ENCODE assay signal across 22 cellular contexts in the genomic region with DNA sequence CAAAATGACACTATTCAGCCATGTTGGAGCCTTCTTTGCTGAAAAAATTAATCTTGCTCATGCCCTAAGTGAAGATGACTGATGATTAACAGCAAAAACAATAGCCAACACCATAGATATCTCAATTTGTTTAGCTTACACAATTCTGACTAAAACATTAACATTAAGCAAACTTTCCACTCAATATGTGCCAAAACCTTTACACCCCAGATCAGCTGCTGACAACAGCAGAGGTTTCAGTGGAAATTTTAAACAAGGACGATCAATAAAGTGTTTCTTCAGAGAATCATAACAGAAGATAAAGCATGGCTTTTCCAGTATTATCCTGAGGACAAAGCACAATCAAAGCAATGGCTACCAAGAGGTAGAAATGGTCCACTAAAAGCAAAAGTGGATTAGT.
DNase-seq lines count a peak whose midpoint lies in the region; ATAC-seq, FAIRE-seq and TF ChIP-seq lines count a peak whose summit lies in the region.
"Had no signal": no experiment of that assay in that cellular context is flagged by ENCODE, and none has a peak within 500 bp of the region (broad histone marks: within the 10 kb centered on the region; RNA-seq: fewer than 3 reads in every experiment).

No MANE protein-coding gene starts in this region.

- H3K9me2 ChIP-seq in GM23338 (ENCODE audit: insufficient read depth), result peaks cover 22% of the 10 kb centered on the region; the same call in 1 of the 2 replicates

- H3K27me3 Mint-ChIP-seq in GM23338 (ENCODE audit: insufficient read depth, low read depth, poor library complexity) (no peaks in the 10 kb centered on the region), type B pancreatic cell (no peaks in the 10 kb centered on the region)
- H3K27me3 Mint-ChIP-seq: CD4-positive, alpha-beta memory T cell; CD4-positive, CD25-positive, alpha-beta regulatory T cell; CD8-positive, alpha-beta memory T cell had no signal

- peak overlapping the region; percentile 30; the same call in 1 of the 2 replicates for H2AFZ ChIP-seq in GM23338

- H3K4me3 ChIP-seq in GM23338, result no peak overlapping the region
- H3K4me3 ChIP-seq: BLaER1 had no signal

- H3K36me3 Mint-ChIP-seq in GM23338 (ENCODE audit: low read depth), result peaks cover 18% of the 10 kb centered on the region
- no peaks in the 10 kb centered on the region for H3K36me3 Mint-ChIP-seq in type B pancreatic cell
- H3K36me3 Mint-ChIP-seq: CD14-positive monocyte; CD4-positive, alpha-beta memory T cell; CD4-positive, CD25-positive, alpha-beta regulatory T cell; CD8-positive, alpha-beta memory T cell had no signal

- no peaks in the 10 kb centered on the region for H3K36me3 ChIP-seq in GM23338 (ENCODE audit: insufficient read depth)
- H3K36me3 ChIP-seq: BE2C, BLaER1 had no signal

- no peaks in the 10 kb centered on the region for H3K27me3 ChIP-seq in GM23338 (ENCODE audit: insufficient read depth)
- H3K27me3 ChIP-seq: BE2C, BLaER1 had no signal

- H3K4me3 Mint-ChIP-seq in GM23338, result no peak overlapping the region
- no peak overlapping the region for H3K4me3 Mint-ChIP-seq in type B pancreatic cell
- H3K4me3 Mint-ChIP-seq: CD14-positive monocyte; CD4-positive, alpha-beta memory T cell; CD4-positive, CD25-positive, alpha-beta regulatory T cell; CD8-positive, alpha-beta memory T cell had no signal

- H3K79me2 ChIP-seq in GM23338 (replicated peaks; ENCODE audit: insufficient read depth), result no peaks in the 10 kb centered on the region

- no peaks in the 10 kb centered on the region for H3K4me1 ChIP-seq in GM23338 (ENCODE audit: insufficient read depth)
- H3K4me1 ChIP-seq: BE2C, BLaER1 had no signal

- H3K9me3 Mint-ChIP-seq in GM23338 (peaks cover 22% of the 10 kb centered on the region), type B pancreatic cell (peaks cover 19% of the 10 kb centered on the region)

- H3K4me1 Mint-ChIP-seq in GM23338 (no peaks in the 10 kb centered on the region; the same call in 2 of the 3 replicates), type B pancreatic cell (ENCODE audit: unreplicated experiment) (no peaks in the 10 kb centered on the region)
- H3K4me1 Mint-ChIP-seq: CD14-positive monocyte; CD4-positive, alpha-beta memory T cell; CD4-positive, CD25-positive, alpha-beta regulatory T cell; CD8-positive, alpha-beta memory T cell had no signal

- H3K27ac ChIP-seq in GM23338 (ENCODE audit: low read depth) (no peak overlapping the region), substantia nigra (ENCODE audit: low read depth, low read length, poor library complexity, severe bottlenecking) (no peak overlapping the region)
- H3K27ac ChIP-seq: BLaER1 had no signal

- FAIRE-seq in D721Med (lab: Jason Lieb, UNC), result peak; percentile 58
- FAIRE-seq: A204.1, G401.6, GM12891, GM19239 had no signal

- DNase-seq in D721Med (ENCODE audit: insufficient read length, low spot score) (no peak), GM23338 (ENCODE audit: low spot score) (no peak), left lobe of liver (ENCODE audit: low spot score) (no peak), type B pancreatic cell (ENCODE audit: extremely low spot score, unreplicated experiment) (no peak), substantia nigra (lab: John Stamatoyannopoulos, UW) (no peak)
- DNase-seq: 8988T; ACHN; BE2C; C1 segment of cervical spinal cord; CD4-positive, alpha-beta memory T cell; CD4-positive, CD25-positive, alpha-beta regulatory T cell; CD8-positive, alpha-beta memory T cell; COR-L47; DMS79 treated with DMSO at 0.1 percent for 48 hours; GF-D8 had no signal

- no peaks in the 10 kb centered on the region for H4K20me1 ChIP-seq in GM23338 (replicated peaks; ENCODE audit: insufficient read depth)
- H4K20me1 ChIP-seq: BLaER1 had no signal

- H3F3A ChIP-seq in GM23338 (replicated peaks; ENCODE audit: low read depth), result no peaks in the 10 kb centered on the region

- ATAC-seq in GM23338 (no peak), left lobe of liver (peak; percentile 76), GM21737 (IDR thresholded peaks at IDR 0.05; ENCODE audit: unreplicated experiment) (no peak)

- no peak overlapping the region for H3K27ac Mint-ChIP-seq in GM23338
- H3K27ac Mint-ChIP-seq in type B pancreatic cell, result no peak overlapping the region
- H3K27ac Mint-ChIP-seq: CD14-positive monocyte; CD4-positive, alpha-beta memory T cell; CD4-positive, CD25-positive, alpha-beta regulatory T cell; CD8-positive, alpha-beta memory T cell had no signal

- TF ChIP-seq CTCF in D721Med (IDR thresholded peaks at IDR 0.05; ENCODE audit: insufficient read depth, missing control alignments), result no peak
- TF ChIP-seq CTCF in GM23338 (conservative IDR thresholded peaks at IDR 0.05; ENCODE audit: low read depth in 2 of 2), result no peak
- TF ChIP-seq CTCF in type B pancreatic cell (conservative IDR thresholded peaks at IDR 0.05), result no peak

- H3K4me2 ChIP-seq in GM23338, result no peak overlapping the region
- H3K4me2 ChIP-seq: BLaER1 had no signal

TF ChIP-seq in GM23338, 12 proteins besides CTCF, POLR2A, EP300 and RAD21 (continues in another document):
- TF ChIP-seq, protein P1, sequence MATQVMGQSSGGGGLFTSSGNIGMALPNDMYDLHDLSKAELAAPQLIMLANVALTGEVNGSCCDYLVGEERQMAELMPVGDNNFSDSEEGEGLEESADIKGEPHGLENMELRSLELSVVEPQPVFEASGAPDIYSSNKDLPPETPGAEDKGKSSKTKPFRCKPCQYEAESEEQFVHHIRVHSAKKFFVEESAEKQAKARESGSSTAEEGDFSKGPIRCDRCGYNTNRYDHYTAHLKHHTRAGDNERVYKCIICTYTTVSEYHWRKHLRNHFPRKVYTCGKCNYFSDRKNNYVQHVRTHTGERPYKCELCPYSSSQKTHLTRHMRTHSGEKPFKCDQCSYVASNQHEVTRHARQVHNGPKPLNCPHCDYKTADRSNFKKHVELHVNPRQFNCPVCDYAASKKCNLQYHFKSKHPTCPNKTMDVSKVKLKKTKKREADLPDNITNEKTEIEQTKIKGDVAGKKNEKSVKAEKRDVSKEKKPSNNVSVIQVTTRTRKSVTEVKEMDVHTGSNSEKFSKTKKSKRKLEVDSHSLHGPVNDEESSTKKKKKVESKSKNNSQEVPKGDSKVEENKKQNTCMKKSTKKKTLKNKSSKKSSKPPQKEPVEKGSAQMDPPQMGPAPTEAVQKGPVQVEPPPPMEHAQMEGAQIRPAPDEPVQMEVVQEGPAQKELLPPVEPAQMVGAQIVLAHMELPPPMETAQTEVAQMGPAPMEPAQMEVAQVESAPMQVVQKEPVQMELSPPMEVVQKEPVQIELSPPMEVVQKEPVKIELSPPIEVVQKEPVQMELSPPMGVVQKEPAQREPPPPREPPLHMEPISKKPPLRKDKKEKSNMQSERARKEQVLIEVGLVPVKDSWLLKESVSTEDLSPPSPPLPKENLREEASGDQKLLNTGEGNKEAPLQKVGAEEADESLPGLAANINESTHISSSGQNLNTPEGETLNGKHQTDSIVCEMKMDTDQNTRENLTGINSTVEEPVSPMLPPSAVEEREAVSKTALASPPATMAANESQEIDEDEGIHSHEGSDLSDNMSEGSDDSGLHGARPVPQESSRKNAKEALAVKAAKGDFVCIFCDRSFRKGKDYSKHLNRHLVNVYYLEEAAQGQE (IDR thresholded peaks at IDR 0.05; ENCODE audit: unreplicated experiment), result no peak
- TF ChIP-seq ZNF114 (CRISPR knock-in tag; IDR thresholded peaks at IDR 0.05) (no peak), EZH2phosphoT487 (IDR thresholded peaks at IDR 0.05; ENCODE audit: unreplicated experiment) (no peak), EZH2 (IDR thresholded peaks at IDR 0.05; ENCODE audit: low read depth, unreplicated experiment) (no peak)
